Comparison of ENCODE assay signal across 9 cellular contexts in the genomic region with DNA sequence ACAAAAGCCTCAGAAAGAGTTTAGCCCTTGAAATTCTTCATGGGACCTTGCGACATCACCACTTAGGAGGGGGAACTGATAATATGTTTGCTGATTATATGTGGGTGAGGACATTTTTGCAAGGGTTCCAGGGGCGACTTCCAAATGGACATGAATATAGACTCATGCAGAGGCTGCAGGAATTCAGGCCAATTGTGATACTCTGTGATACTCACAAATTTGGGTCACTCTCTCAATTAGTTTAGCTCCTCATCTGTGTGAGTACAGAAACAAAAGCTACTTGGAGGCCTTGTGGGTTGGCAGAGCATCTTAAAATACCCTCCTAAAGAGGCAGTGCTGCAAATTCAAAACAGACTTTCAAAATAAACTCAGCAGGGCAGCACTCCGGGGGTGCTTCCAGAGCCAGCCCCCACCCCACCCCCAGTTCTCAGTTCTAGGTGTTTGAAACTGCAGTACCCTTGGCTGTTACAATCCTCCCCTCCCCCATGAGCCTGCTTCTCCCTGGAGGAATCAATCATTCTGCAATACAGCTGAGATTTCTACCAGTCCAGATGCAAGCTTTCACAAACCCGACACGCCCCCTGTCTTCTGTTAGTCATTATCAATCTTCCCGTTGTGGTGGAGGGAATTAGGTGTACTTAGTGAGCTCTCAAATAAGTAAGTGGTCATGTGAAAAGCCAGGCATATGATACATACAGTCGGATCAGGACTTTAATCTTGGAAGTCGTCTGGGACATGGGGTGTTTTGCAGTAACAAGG.
A peak's percentile ranks its signal among the peaks of the same experiment; 100 is the strongest.
DNase-seq lines count a peak whose midpoint lies in the region; ATAC-seq, FAIRE-seq and TF ChIP-seq lines count a peak whose summit lies in the region.
"Had no signal": no experiment of that assay in that cellular context is flagged by ENCODE, and none has a peak within 500 bp of the region (broad histone marks: within the 10 kb centered on the region; RNA-seq: fewer than 3 reads in every experiment).

No MANE protein-coding gene starts in this region.

- no peaks in the 10 kb centered on the region for H3K36me3 Mint-ChIP-seq in Caco-2 (ENCODE audit: insufficient read depth, unreplicated experiment)
- H3K36me3 Mint-ChIP-seq in activated T-cell treated with anti-CD3 and anti-CD28 coated beads, Interleukin-2, amount 50 U/mL, for 4 hours (ENCODE audit: insufficient read depth): no peaks in the 10 kb centered on the region

- no TSS peak for BruUV-seq in Caco-2 (replicated peaks; lab: Mats Ljungman, UMichigan)

- peak; percentile 47 for ATAC-seq in GM19463 (IDR thresholded peaks at IDR 0.05; ENCODE audit: unreplicated experiment)
- peak; percentile 20 to 23 for ATAC-seq in activated T-cell treated with anti-CD3 and anti-CD28 coated beads, Interleukin-2, amount 50 U/mL, for 4 hours

- no peak for FAIRE-seq in HTR-8/SVneo (lab: Jason Lieb, UNC)

- H3K36me3 ChIP-seq in Caco-2 (ENCODE audit: control insufficient read depth, insufficient read depth, low read length) (no peaks in the 10 kb centered on the region), stomach smooth muscle (ENCODE audit: control insufficient read depth in 2 of 2, insufficient read depth in 2 of 2, low read length in 2 of 2) (no peaks in the 10 kb centered on the region)
- H3K36me3 ChIP-seq: tibial artery had no signal

- H3K4me3 Mint-ChIP-seq in Caco-2 (ENCODE audit: unreplicated experiment): no peak overlapping the region
- H3K4me3 Mint-ChIP-seq in activated T-cell treated with anti-CD3 and anti-CD28 coated beads, Interleukin-2, amount 50 U/mL, for 4 hours: no peak overlapping the region

- H3K27ac Mint-ChIP-seq in Caco-2 (ENCODE audit: unreplicated experiment): no peak overlapping the region

- H3K4me1 ChIP-seq in Caco-2 (peaks cover 62% of the 10 kb centered on the region), stomach smooth muscle (ENCODE audit: control insufficient read depth, insufficient read depth, low read length) (peaks cover 23% of the 10 kb centered on the region)

- CTCF ChIA-PET in Caco-2 (lab: Charles Lee): interaction anchor here (0.7 to 2.4 kb wide), 5 partner anchors 9 to 277 kb away, joined by 3 to 15 read pairs (median 3); no protein-coding TSS in a partner anchor

- intact Hi-C loops in Caco-2 (cut with micrococcal nuclease; ENCODE audit: unreplicated experiment): loop anchor here (5.0 kb wide), 1 partner anchor 87 kb away; no protein-coding TSS in a partner anchor

- H3K9me3 ChIP-seq in Caco-2 (no peaks in the 10 kb centered on the region), stomach smooth muscle (ENCODE audit: control insufficient read depth in 2 of 2, low read length in 2 of 2) (no peaks in the 10 kb centered on the region)
- H3K9me3 ChIP-seq: tibial artery had no signal

- no peaks in the 10 kb centered on the region for H3K27me3 ChIP-seq in Caco-2 (replicated peaks; ENCODE audit: control insufficient read depth, insufficient read depth, low read length)
- no peaks in the 10 kb centered on the region for H3K27me3 ChIP-seq in stomach smooth muscle (ENCODE audit: control insufficient read depth in 1 of 2, insufficient read depth in 2 of 2, low read length in 2 of 2)
- H3K27me3 ChIP-seq: tibial artery had no signal

- POLR2A ChIA-PET in Caco-2 (lab: Charles Lee): interaction anchor here (0.7 kb wide), 1 partner anchor 17 kb away, joined by 3 read pairs; no protein-coding TSS in a partner anchor

- H3K4me3 ChIP-seq in Caco-2 (ENCODE audit: low read depth, low read length): no peak overlapping the region
- peak overlapping the region; percentile 31 to 35 for H3K4me3 ChIP-seq in stomach smooth muscle (ENCODE audit: low read length in 2 of 2)
- H3K4me3 ChIP-seq: tibial artery had no signal

- peak overlapping the region; percentile 4 for H3K27ac ChIP-seq in stomach smooth muscle (ENCODE audit: low read length)
- H3K27ac ChIP-seq: tibial artery had no signal

- TF ChIP-seq CTCF in Caco-2 (IDR thresholded peaks at IDR 0.05; ENCODE audit: insufficient read depth in 1 of 2, low read depth in 1 of 2, low read length in 1 of 2, severe bottlenecking in 1 of 2, unreplicated experiment in 1 of 2): peak in 1 of 2 experiments; percentile 14

- DNase-seq in Caco-2: peak; percentile 44 to 46
- DNase-seq in M059J (ENCODE audit: low read depth): peak; percentile 75
- DNase-seq in activated T-cell treated with anti-CD3 and anti-CD28 coated beads, Interleukin-2, amount 50 U/mL, for 4 hours: no peak
- DNase-seq in iPS-NIHi11 (ENCODE audit: low spot score): peak; percentile 35
- DNase-seq in HTR-8/SVneo (ENCODE audit: insufficient read length, low spot score): no peak
- no peak for DNase-seq in HuH-7 (ENCODE audit: low spot score)

- peaks cover 59% of the 10 kb centered on the region for H3K4me1 Mint-ChIP-seq in Caco-2 (ENCODE audit: low read depth, unreplicated experiment)
- peaks cover 11% of the 10 kb centered on the region for H3K4me1 Mint-ChIP-seq in activated T-cell treated with anti-CD3 and anti-CD28 coated beads, Interleukin-2, amount 50 U/mL, for 4 hours (ENCODE audit: low read depth)

- no peak overlapping the region for H3K9ac ChIP-seq in stomach smooth muscle (ENCODE audit: low read length in 2 of 2)

- H3K27me3 Mint-ChIP-seq in Caco-2 (ENCODE audit: insufficient read depth, unreplicated experiment): no peaks in the 10 kb centered on the region
- peaks cover 28% of the 10 kb centered on the region for H3K27me3 Mint-ChIP-seq in activated T-cell treated with anti-CD3 and anti-CD28 coated beads, Interleukin-2, amount 50 U/mL, for 4 hours (ENCODE audit: low read depth)

- no peaks in the 10 kb centered on the region for H3K9me3 Mint-ChIP-seq in Caco-2 (ENCODE audit: unreplicated experiment)
- no peaks in the 10 kb centered on the region for H3K9me3 Mint-ChIP-seq in activated T-cell treated with anti-CD3 and anti-CD28 coated beads, Interleukin-2, amount 50 U/mL, for 4 hours

Comparison
In these comparisons a context has a peak if more than half of its experiments do, and no peak if none do; other contexts are left out.
1. DNase-seq: peak in Caco-2 (2 of 2), M059J (single experiment) and iPS-NIHi11 (single experiment); none in activated T-cell treated with anti-CD3 and anti-CD28 coated beads, Interleukin-2, amount 50 U/mL, for 4 hours (single experiment), HTR-8/SVneo (single experiment) and HuH-7 (single experiment).